Comparison of ENCODE assay signal across 26 cellular contexts in the genomic region with DNA sequence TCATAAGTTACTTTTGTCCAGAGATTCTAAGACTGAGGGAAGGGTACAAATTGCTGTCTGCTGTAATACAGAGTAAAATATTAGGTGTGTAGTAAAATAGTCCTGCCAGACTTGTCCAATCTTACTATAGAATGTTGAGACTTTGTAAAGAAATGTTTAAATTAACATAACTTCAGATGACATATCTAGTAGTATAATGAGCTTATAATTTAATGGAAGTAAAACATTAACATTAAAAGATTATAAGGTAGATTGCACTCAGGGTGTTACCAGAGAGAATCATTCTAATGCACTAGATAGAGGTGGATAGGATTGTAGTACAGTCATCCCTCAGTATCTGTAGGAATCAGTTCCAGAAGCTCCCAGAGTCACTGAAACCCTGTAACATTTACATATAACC.
"Had no signal": no experiment of that assay in that cellular context is flagged by ENCODE, and none has a peak within 500 bp of the region (broad histone marks: within the 10 kb centered on the region; RNA-seq: fewer than 3 reads in every experiment).

No MANE protein-coding gene starts in this region.

- H3K4me1 ChIP-seq: esophagus muscularis mucosa, esophagus squamous epithelium, foreskin keratinocyte, gastrocnemius medialis, gastroesophageal sphincter, heart left ventricle, heart right ventricle had no signal

- H3K4me2 ChIP-seq: hepatocyte had no signal

- H3K79me2 ChIP-seq: hepatocyte had no signal

- H3K9me3 ChIP-seq: esophagus muscularis mucosa, esophagus squamous epithelium, gastrocnemius medialis, gastroesophageal sphincter, heart left ventricle, heart right ventricle had no signal

- H3K36me3 ChIP-seq: esophagus muscularis mucosa, esophagus squamous epithelium, gastrocnemius medialis, gastroesophageal sphincter, heart left ventricle, heart right ventricle had no signal

- H3K27ac ChIP-seq: coronary artery, dorsolateral prefrontal cortex, epithelial cell of prostate, esophagus muscularis mucosa, esophagus squamous epithelium, foreskin keratinocyte, gastrocnemius medialis, gastroesophageal sphincter, heart left ventricle, heart right ventricle, hepatocyte had no signal

- H2AFZ ChIP-seq: hepatocyte had no signal

- H3K4me3 ChIP-seq: coronary artery, dorsolateral prefrontal cortex, esophagus muscularis mucosa, esophagus squamous epithelium, gastrocnemius medialis, gastroesophageal sphincter, heart left ventricle, heart right ventricle, hepatocyte had no signal

- FAIRE-seq: endothelial cell of umbilical vein had no signal

- ATAC-seq: effector memory CD8-positive, alpha-beta T cell; esophagus mucosa; foreskin keratinocyte; gastrocnemius medialis; gastroesophageal sphincter; heart left ventricle; heart right ventricle had no signal

- DNase-seq: cortex of kidney; dermis blood vessel endothelial cell; dorsolateral prefrontal cortex; effector CD4-positive, alpha-beta T cell; effector CD8-positive, alpha-beta T cell; effector memory CD4-positive, alpha-beta T cell; effector memory CD8-positive, alpha-beta T cell; endodermal cell; erythroblast; esophagus squamous epithelium; foreskin fibroblast; foreskin keratinocyte; foreskin melanocyte; gastrocnemius medialis; glutamatergic neuron; head of caudate nucleus; heart left ventricle; heart right ventricle; hippocampal formation had no signal
